8 cellular contexts compared by ENCODE assay signal in the genomic region with DNA sequence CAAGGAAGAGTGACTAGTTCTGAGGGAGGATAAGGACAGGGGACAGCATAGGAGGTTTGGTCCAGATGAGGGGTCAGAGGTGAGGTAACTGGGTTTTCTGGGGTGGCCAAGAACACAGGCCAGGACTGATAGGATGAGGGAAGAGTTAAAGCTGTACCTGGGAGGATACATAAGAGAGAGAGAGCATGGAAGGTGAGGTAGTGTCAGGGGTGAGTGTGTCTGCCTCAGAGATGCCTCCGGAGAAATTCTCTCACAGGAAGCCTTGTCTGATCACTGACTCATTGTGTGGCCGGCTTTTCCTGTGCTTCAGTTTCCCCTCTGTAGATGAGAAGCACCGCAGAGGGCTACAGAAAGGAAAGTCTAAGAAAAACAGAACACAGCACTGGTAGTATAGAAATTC. TPM values are rescaled to one million over a fixed set of nuclear protein-coding genes. Genes with fewer than 3 reads are reported as not detected.
DNase-seq lines count a peak whose midpoint lies in the region; ATAC-seq, FAIRE-seq and TF ChIP-seq lines count a peak whose summit lies in the region.

No MANE protein-coding gene starts in this region.

- no peaks in the 10 kb centered on the region for H4K20me1 ChIP-seq in OCI-LY7 (ENCODE audit: insufficient read depth, low read length)

- DNase-seq in CD4-positive, CD25-positive, alpha-beta regulatory T cell: peak; percentile 37 to 88 (median 58)
- peak; percentile 53 for DNase-seq in RCC 7860 (ENCODE audit: low spot score)
- peak; percentile 89 for DNase-seq in activated effector memory CD4-positive, alpha-beta T cell treated with anti-CD3 and anti-CD28 coated beads, Interleukin-2, amount 50 U/mL, for 16 hours
- peak; percentile 13 to 76 (median 65) for DNase-seq in naive thymus-derived CD4-positive, alpha-beta T cell
- no peak for DNase-seq in DMS153 treated with DMSO at 0.1 percent for 48 hours (lab: John Stamatoyannopoulos, UW; ENCODE audit: unreplicated experiment)
- DNase-seq in OCI-LY7 (ENCODE audit: low spot score): no peak
- DNase-seq in kidney: no peak

- no peaks in the 10 kb centered on the region for H3K36me3 Mint-ChIP-seq in CD4-positive, CD25-positive, alpha-beta regulatory T cell
- H3K36me3 Mint-ChIP-seq in naive thymus-derived CD4-positive, alpha-beta T cell: peaks cover 0 to 8% (median 0%) of the 10 kb centered on the region in 5 donors

- peak overlapping the region in 2 of 3 donors; percentile 87 to 90 for H3K27ac Mint-ChIP-seq in CD4-positive, CD25-positive, alpha-beta regulatory T cell
- peak overlapping the region in 7 of 9 donors; percentile 87 to 98 (median 92) for H3K27ac Mint-ChIP-seq in naive thymus-derived CD4-positive, alpha-beta T cell

- no peak overlapping the region for H3K4me2 ChIP-seq in OCI-LY7 (ENCODE audit: low read length)

- H3K27ac ChIP-seq in CD4-positive, CD25-positive, alpha-beta regulatory T cell (ENCODE audit: insufficient read depth, low read length, poor library complexity, severe bottlenecking): peak overlapping the region; percentile 79
- H3K27ac ChIP-seq in naive thymus-derived CD4-positive, alpha-beta T cell (ENCODE audit: low read depth, low read length): peak overlapping the region; percentile 44
- no peak overlapping the region for H3K27ac ChIP-seq in OCI-LY7 (ENCODE audit: low read depth, low read length, poor library complexity, severe bottlenecking)
- H3K27ac ChIP-seq in kidney (ENCODE audit: low read depth in 2 of 2, low read length in 2 of 2): no peak overlapping the region

- no peaks in the 10 kb centered on the region for H3K9me3 ChIP-seq in CD4-positive, CD25-positive, alpha-beta regulatory T cell (ENCODE audit: control insufficient read depth in 2 of 2, low read length in 2 of 2)
- no peaks in the 10 kb centered on the region for H3K9me3 ChIP-seq in naive thymus-derived CD4-positive, alpha-beta T cell (ENCODE audit: control insufficient read depth in 2 of 3, low read length in 3 of 3)
- H3K9me3 ChIP-seq in OCI-LY7 (ENCODE audit: low read length) (no peaks in the 10 kb centered on the region), kidney (ENCODE audit: control insufficient read depth in 1 of 2, low read length in 2 of 2) (no peaks in the 10 kb centered on the region)

- CTCF ChIA-PET in naive thymus-derived CD4-positive, alpha-beta T cell (lab: Charles Lee): interaction anchor here (0.5 to 1.3 kb wide), 4 partner anchors 17 to 45 kb away, joined by 3 to 6 read pairs (median 4); no protein-coding TSS in a partner anchor
- CTCF ChIA-PET in OCI-LY7 (lab: Charles Lee; ENCODE audit: unreplicated experiment): no interaction called here

- H3K9me3 Mint-ChIP-seq in CD4-positive, CD25-positive, alpha-beta regulatory T cell: peaks cover 0 to 3% (median 0%) of the 10 kb centered on the region in 7 donors
- peaks cover 0 to 7% (median 0%) of the 10 kb centered on the region in 11 donors for H3K9me3 Mint-ChIP-seq in naive thymus-derived CD4-positive, alpha-beta T cell

- no peak for TF ChIP-seq CTCF in OCI-LY7 (conservative IDR thresholded peaks at IDR 0.05; ENCODE audit: low read length)
- TF ChIP-seq CTCF in kidney (IDR thresholded peaks at IDR 0.05; ENCODE audit: borderline replicate concordance, extremely low read depth, insufficient read depth): no peak

- BruUV-seq in OCI-LY7 (replicated peaks; lab: Mats Ljungman, UMichigan): no TSS peak

- H3K4me3 Mint-ChIP-seq in CD4-positive, CD25-positive, alpha-beta regulatory T cell: peak overlapping the region in 3 of 4 donors; percentile 4 to 86 (median 76)
- H3K4me3 Mint-ChIP-seq in naive thymus-derived CD4-positive, alpha-beta T cell: peak overlapping the region; percentile 61 to 81 (median 76)

- H2AFZ ChIP-seq in OCI-LY7 (ENCODE audit: low read length): no peak overlapping the region

- FAIRE-seq in RCC 7860 (lab: Jason Lieb, UNC): peak; percentile 58
- no peak for FAIRE-seq in kidney (lab: Jason Lieb, UNC)

- no peak overlapping the region for H3K9ac ChIP-seq in kidney (ENCODE audit: low read length in 2 of 2)

- no peaks in the 10 kb centered on the region for H3K27me3 Mint-ChIP-seq in CD4-positive, CD25-positive, alpha-beta regulatory T cell
- H3K27me3 Mint-ChIP-seq in naive thymus-derived CD4-positive, alpha-beta T cell: no peaks in the 10 kb centered on the region

- no peaks in the 10 kb centered on the region for H3K27me3 ChIP-seq in CD4-positive, CD25-positive, alpha-beta regulatory T cell (ENCODE audit: control insufficient read depth, insufficient read depth, low read length)
- no peaks in the 10 kb centered on the region for H3K27me3 ChIP-seq in naive thymus-derived CD4-positive, alpha-beta T cell (ENCODE audit: control insufficient read depth in 2 of 2, insufficient read depth in 2 of 2, low read length in 2 of 2)

- POLR2A ChIA-PET in naive thymus-derived CD4-positive, alpha-beta T cell (lab: Charles Lee): interaction anchor here (0.9 to 1.9 kb wide), 4 partner anchors 10 to 58 kb away, joined by 4 to 6 read pairs (median 4); no protein-coding TSS in a partner anchor
- POLR2A ChIA-PET in OCI-LY7 (lab: Charles Lee): no interaction called here

- H3K4me1 ChIP-seq in CD4-positive, CD25-positive, alpha-beta regulatory T cell (ENCODE audit: control insufficient read depth, insufficient read depth, low read length, poor library complexity, severe bottlenecking): peaks cover 78% of the 10 kb centered on the region
- peaks cover 77 to 80% of the 10 kb centered on the region in 2 donors for H3K4me1 ChIP-seq in naive thymus-derived CD4-positive, alpha-beta T cell (ENCODE audit: control insufficient read depth in 2 of 2, insufficient read depth in 2 of 2, low read length in 2 of 2)
- H3K4me1 ChIP-seq in OCI-LY7 (ENCODE audit: insufficient read depth, low read length, poor library complexity, severe bottlenecking) (no peaks in the 10 kb centered on the region), kidney (ENCODE audit: control insufficient read depth in 1 of 2, insufficient read depth in 1 of 2, low read depth in 1 of 2, low read length in 2 of 2) (no peaks in the 10 kb centered on the region)

- H3K36me3 ChIP-seq in CD4-positive, CD25-positive, alpha-beta regulatory T cell (ENCODE audit: control insufficient read depth, insufficient read depth, low read length): no peaks in the 10 kb centered on the region
- no peaks in the 10 kb centered on the region for H3K36me3 ChIP-seq in naive thymus-derived CD4-positive, alpha-beta T cell (ENCODE audit: control insufficient read depth in 2 of 3, insufficient read depth in 3 of 3, low read length in 3 of 3)
- H3K36me3 ChIP-seq in OCI-LY7 (ENCODE audit: insufficient read depth, low read length) (no peaks in the 10 kb centered on the region), kidney (ENCODE audit: control insufficient read depth in 1 of 2, insufficient read depth in 2 of 2, low read length in 2 of 2) (no peaks in the 10 kb centered on the region)

- H3K4me1 Mint-ChIP-seq in CD4-positive, CD25-positive, alpha-beta regulatory T cell: peaks cover 35 to 57% (median 45%) of the 10 kb centered on the region in 4 donors
- H3K4me1 Mint-ChIP-seq in naive thymus-derived CD4-positive, alpha-beta T cell: peaks cover 0 to 53% (median 0%) of the 10 kb centered on the region in 7 donors

- H3K9me2 ChIP-seq in OCI-LY7 (ENCODE audit: insufficient read depth, low read length): no peaks in the 10 kb centered on the region

- H3K79me2 ChIP-seq in OCI-LY7 (ENCODE audit: insufficient read depth, low read depth, low read length): no peaks in the 10 kb centered on the region

- H3K4me3 ChIP-seq in CD4-positive, CD25-positive, alpha-beta regulatory T cell (ENCODE audit: low read depth, low read length): peak overlapping the region; percentile 69
- peak overlapping the region; percentile 37 for H3K4me3 ChIP-seq in naive thymus-derived CD4-positive, alpha-beta T cell (ENCODE audit: low read length)
- H3K4me3 ChIP-seq in OCI-LY7 (ENCODE audit: low read depth, low read length, poor library complexity, severe bottlenecking) (no peak overlapping the region), kidney (ENCODE audit: low read length in 2 of 2) (no peak overlapping the region)

- ATAC-seq in CD4-positive, CD25-positive, alpha-beta regulatory T cell (ENCODE audit: low read depth in 2 of 2): peak; percentile 92 to 96
- ATAC-seq in GM21786 (IDR thresholded peaks at IDR 0.05; ENCODE audit: unreplicated experiment): peak; percentile 81
- peak; percentile 92 for ATAC-seq in naive thymus-derived CD4-positive, alpha-beta T cell

- intact Hi-C loops in naive thymus-derived CD4-positive, alpha-beta T cell (cut with micrococcal nuclease): loop anchor here (1.0 to 10.0 kb wide), 9 partner anchors 9 to 514 kb away; no protein-coding TSS in a partner anchor
- intact Hi-C loops in OCI-LY7 (cut with micrococcal nuclease; ENCODE audit: unreplicated experiment): no loop called here
- intact Hi-C loops in kidney (cut with DNase I): no loop called here

RNA-seq across cellular contexts. Expression of gene FASLG, which starts 40.2 kb away (rescaled TPM):
- 0.81 TPM for total RNA-seq in CD4-positive, CD25-positive, alpha-beta regulatory T cell
- polyA plus RNA-seq in CD4-positive, CD25-positive, alpha-beta regulatory T cell: under 1 TPM in 1 of 4 donors, not detected in 3; 0.45 TPM
- 1 to 10 TPM in 2 of 5 experiments, under 1 TPM in 2, not detected in 1; 0.24 to 5.6 (median 1.9) TPM for total RNA-seq in naive thymus-derived CD4-positive, alpha-beta T cell
- polyA plus RNA-seq in naive thymus-derived CD4-positive, alpha-beta T cell: not detected
- total RNA-seq in OCI-LY7 (2014; rRNA removed; shearing (Covaris generic)): not detected in 2 replicates
- not detected in 2 replicates for total RNA-seq in OCI-LY7 (2022)
- total RNA-seq in kidney: 0.50 TPM
- not detected for polyA plus RNA-seq in kidney (ENCODE audit: insufficient read depth, low read depth, low replicate concordance)

Comparison
In these comparisons a context has a peak if more than half of its experiments do, and no peak if none do; other contexts are left out.
1. DNase-seq: peak in CD4-positive, CD25-positive, alpha-beta regulatory T cell (3 of 3), RCC 7860 (single experiment), activated effector memory CD4-positive, alpha-beta T cell treated with anti-CD3 and anti-CD28 coated beads, Interleukin-2, amount 50 U/mL, for 16 hours (single experiment) and naive thymus-derived CD4-positive, alpha-beta T cell (9 of 9); none in DMS153 treated with DMSO at 0.1 percent for 48 hours (single experiment), OCI-LY7 (single experiment) and kidney (single experiment).
2. H3K27ac ChIP-seq: peak in CD4-positive, CD25-positive, alpha-beta regulatory T cell (single experiment) and naive thymus-derived CD4-positive, alpha-beta T cell (single experiment); none in OCI-LY7 (single experiment) and kidney (0 of 2).
3. H3K4me3 ChIP-seq: peak in CD4-positive, CD25-positive, alpha-beta regulatory T cell (single experiment) and naive thymus-derived CD4-positive, alpha-beta T cell (single experiment); none in OCI-LY7 (single experiment) and kidney (0 of 2).
4. intact Hi-C loops: an anchor here in naive thymus-derived CD4-positive, alpha-beta T cell (1.0 to 10.0 kb wide); none called in OCI-LY7 and kidney.
5. Peak in every context shown above with its lines, with median percentiles within 50 percentile points of each other: ATAC-seq.